20 cellular contexts compared by ENCODE assay signal in the genomic region with DNA sequence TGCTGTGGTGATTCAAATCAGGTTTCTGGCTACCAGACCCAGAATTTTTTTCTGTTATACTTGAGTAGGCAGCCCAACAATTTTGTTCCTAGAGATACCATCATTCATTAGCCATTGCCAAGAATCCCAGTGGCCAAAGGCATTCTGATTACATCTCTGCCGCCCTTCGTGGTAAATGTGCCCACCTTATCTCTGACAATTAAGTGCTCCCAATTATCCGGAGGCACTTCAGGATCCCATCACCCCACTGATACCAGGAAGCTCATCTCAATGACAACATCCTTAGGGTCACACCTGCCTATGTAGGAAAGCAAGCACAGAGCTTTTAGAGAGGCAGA. TPM values are rescaled to one million over a fixed set of nuclear protein-coding genes. Genes with fewer than 3 reads are reported as not detected.
DNase-seq lines count a peak whose midpoint lies in the region; ATAC-seq and TF ChIP-seq lines count a peak whose summit lies in the region.
"Had no signal": no experiment of that assay in that cellular context is flagged by ENCODE, and none has a peak within 500 bp of the region (broad histone marks: within the 10 kb centered on the region; RNA-seq: fewer than 3 reads in every experiment).

No MANE protein-coding gene starts in this region.

- no peak overlapping the region for H3K4me3 Mint-ChIP-seq in activated CD8-positive, alpha-beta T cell treated with anti-CD3 and anti-CD28 coated beads for 36 hours
- H3K4me3 Mint-ChIP-seq in activated CD8-positive, alpha-beta T cell treated with anti-CD3 and anti-CD28 coated beads, Interleukin-2, amount 10 ng/mL, durations not matched to agents 7 days and 5 days, result no peak overlapping the region
- H3K4me3 Mint-ChIP-seq in CD4-positive, alpha-beta memory T cell, result no peak overlapping the region
- H3K4me3 Mint-ChIP-seq in activated CD4-positive, alpha-beta memory T cell treated with anti-CD3 and anti-CD28 coated beads for 36 hours, result no peak overlapping the region
- H3K4me3 Mint-ChIP-seq: neural crest cell had no signal

- H3K4me1 ChIP-seq in CD4-positive, alpha-beta memory T cell (ENCODE audit: insufficient read depth, low read length), result peaks cover 7% of the 10 kb centered on the region
- H3K4me1 ChIP-seq in esophagus muscularis mucosa, result peaks cover 0 to 13% (median 11%) of the 10 kb centered on the region in 4 donors
- H3K4me1 ChIP-seq: A549, SJCRH30, vagina had no signal

- H3K9me3 Mint-ChIP-seq in activated CD8-positive, alpha-beta T cell treated with anti-CD3 and anti-CD28 coated beads for 36 hours, result no peaks in the 10 kb centered on the region
- no peaks in the 10 kb centered on the region for H3K9me3 Mint-ChIP-seq in activated CD8-positive, alpha-beta T cell treated with anti-CD3 and anti-CD28 coated beads, Interleukin-2, amount 10 ng/mL, durations not matched to agents 7 days and 5 days (ENCODE audit: insufficient read depth)
- no peaks in the 10 kb centered on the region for H3K9me3 Mint-ChIP-seq in CD4-positive, alpha-beta memory T cell
- H3K9me3 Mint-ChIP-seq in activated CD4-positive, alpha-beta memory T cell treated with anti-CD3 and anti-CD28 coated beads for 36 hours, result no peaks in the 10 kb centered on the region

- TF ChIP-seq EP300 in esophagus muscularis mucosa (IDR thresholded peaks at IDR 0.05), result no peak

- no peaks in the 10 kb centered on the region for H3K9me3 ChIP-seq in CD4-positive, alpha-beta memory T cell (ENCODE audit: control insufficient read depth in 1 of 2, low read length in 2 of 2)
- no peaks in the 10 kb centered on the region for H3K9me3 ChIP-seq in esophagus muscularis mucosa
- H3K9me3 ChIP-seq: A549, SJCRH30, suprapubic skin, vagina had no signal

- CTCF ChIA-PET in activated CD8-positive, alpha-beta T cell treated with anti-CD3 and anti-CD28 coated beads for 36 hours (lab: Charles Lee), result interaction anchor here (0.8 to 5.2 kb wide), 7 partner anchors 10 to 173 kb away, joined by 3 to 45 read pairs (median 6); no protein-coding TSS in a partner anchor
- CTCF ChIA-PET in activated CD8-positive, alpha-beta T cell treated with anti-CD3 and anti-CD28 coated beads, Interleukin-2, amount 10 ng/mL, durations not matched to agents 7 days and 5 days (lab: Charles Lee), result interaction anchor here (1.3 to 2.8 kb wide), 5 partner anchors 10 to 36 kb away, joined by 9 to 31 read pairs (median 14); no protein-coding TSS in a partner anchor
- CTCF ChIA-PET in CD4-positive, alpha-beta memory T cell (lab: Charles Lee; ENCODE audit: partially characterized antibody), result interaction anchor here (3.9 kb wide), 1 partner anchor 37 kb away, joined by 32 read pairs; no protein-coding TSS in a partner anchor
- CTCF ChIA-PET in activated CD4-positive, alpha-beta memory T cell treated with anti-CD3 and anti-CD28 coated beads for 36 hours (lab: Charles Lee), result interaction anchor here (0.8 to 3.2 kb wide), 11 partner anchors 9 to 173 kb away, joined by 3 to 44 read pairs (median 11); no protein-coding TSS in a partner anchor

- no peaks in the 10 kb centered on the region for H3K36me3 ChIP-seq in CD4-positive, alpha-beta memory T cell (ENCODE audit: insufficient read depth, low read length)
- H3K36me3 ChIP-seq in esophagus muscularis mucosa, result peaks cover 0 to 3% (median 0%) of the 10 kb centered on the region in 4 donors
- H3K36me3 ChIP-seq: SJCRH30, suprapubic skin, vagina had no signal

- intact Hi-C loops in activated CD8-positive, alpha-beta T cell treated with anti-CD3 and anti-CD28 coated beads for 36 hours (cut with micrococcal nuclease), result loop anchor here (5.0 to 10.0 kb wide), 2 partner anchors 35 to 168 kb away; no protein-coding TSS in a partner anchor
- intact Hi-C loops in CD4-positive, alpha-beta memory T cell (cut with micrococcal nuclease), result loop anchor here (1.0 kb wide), 1 partner anchor 36 kb away; no protein-coding TSS in a partner anchor
- intact Hi-C loops in activated CD4-positive, alpha-beta memory T cell treated with anti-CD3 and anti-CD28 coated beads for 36 hours (cut with micrococcal nuclease), result loop anchor here (1.0 to 2.0 kb wide), 9 partner anchors 14 to 173 kb away; partner anchors contain the start of genes LMLN and RPL35A
- intact Hi-C loops in esophagus muscularis mucosa (cut with DNase I) (loop anchor here (1.0 kb wide), 1 partner anchor 36 kb away; no protein-coding TSS in a partner anchor), posterior cingulate gyrus (cut with DNase I) (loop anchor here (2.0 kb wide), 1 partner anchor 36 kb away; no protein-coding TSS in a partner anchor)

- H3K27ac ChIP-seq in CD4-positive, alpha-beta memory T cell (ENCODE audit: low read depth, low read length), result no peak overlapping the region
- peak overlapping the region in 3 of 4 donors; percentile 21 to 52 (median 43) for H3K27ac ChIP-seq in esophagus muscularis mucosa (replicated peaks in 1 of 4)
- H3K27ac ChIP-seq: A549, SJCRH30, suprapubic skin, vagina had no signal

- no peak overlapping the region for H3K4me3 ChIP-seq in CD4-positive, alpha-beta memory T cell (ENCODE audit: low read length in 2 of 2)
- no peak overlapping the region for H3K4me3 ChIP-seq in esophagus muscularis mucosa
- H3K4me3 ChIP-seq: A549, GM12878, SJCRH30, suprapubic skin, vagina had no signal

- 74% methylated on average over 3 of the region's 3 CpGs for WGBS in esophagus muscularis mucosa

- H3K4me1 Mint-ChIP-seq in activated CD8-positive, alpha-beta T cell treated with anti-CD3 and anti-CD28 coated beads for 36 hours (ENCODE audit: low read depth), result peaks cover 24% of the 10 kb centered on the region
- H3K4me1 Mint-ChIP-seq in activated CD8-positive, alpha-beta T cell treated with anti-CD3 and anti-CD28 coated beads, Interleukin-2, amount 10 ng/mL, durations not matched to agents 7 days and 5 days (ENCODE audit: low read depth), result peaks cover 2% of the 10 kb centered on the region
- H3K4me1 Mint-ChIP-seq in CD4-positive, alpha-beta memory T cell, result peaks cover 4 to 10% (median 7%) of the 10 kb centered on the region in 4 donors
- H3K4me1 Mint-ChIP-seq in activated CD4-positive, alpha-beta memory T cell treated with anti-CD3 and anti-CD28 coated beads for 36 hours (ENCODE audit: low read depth), result peaks cover 27% of the 10 kb centered on the region

- TF ChIP-seq CTCF in activated CD8-positive, alpha-beta T cell treated with anti-CD3 and anti-CD28 coated beads for 36 hours (IDR thresholded peaks at IDR 0.05), result no peak
- no peak for TF ChIP-seq CTCF in esophagus muscularis mucosa (IDR thresholded peaks at IDR 0.05)

- H3K27ac Mint-ChIP-seq in activated CD8-positive, alpha-beta T cell treated with anti-CD3 and anti-CD28 coated beads for 36 hours, result peak overlapping the region; percentile 75
- H3K27ac Mint-ChIP-seq in activated CD8-positive, alpha-beta T cell treated with anti-CD3 and anti-CD28 coated beads, Interleukin-2, amount 10 ng/mL, durations not matched to agents 7 days and 5 days, result no peak overlapping the region
- H3K27ac Mint-ChIP-seq in CD4-positive, alpha-beta memory T cell, result peak overlapping the region in 4 of 7 donors; percentile 19 to 56 (median 40)
- peak overlapping the region; percentile 87 for H3K27ac Mint-ChIP-seq in activated CD4-positive, alpha-beta memory T cell treated with anti-CD3 and anti-CD28 coated beads for 36 hours

- no peaks in the 10 kb centered on the region for H3K27me3 ChIP-seq in CD4-positive, alpha-beta memory T cell (ENCODE audit: insufficient read depth, low read length)
- no peaks in the 10 kb centered on the region for H3K27me3 ChIP-seq in esophagus muscularis mucosa
- H3K27me3 ChIP-seq: SJCRH30, suprapubic skin, vagina had no signal

- H3K36me3 Mint-ChIP-seq in activated CD8-positive, alpha-beta T cell treated with anti-CD3 and anti-CD28 coated beads for 36 hours (ENCODE audit: low read depth), result peaks cover 8% of the 10 kb centered on the region
- no peaks in the 10 kb centered on the region for H3K36me3 Mint-ChIP-seq in activated CD8-positive, alpha-beta T cell treated with anti-CD3 and anti-CD28 coated beads, Interleukin-2, amount 10 ng/mL, durations not matched to agents 7 days and 5 days (ENCODE audit: low read depth)
- peaks cover 0 to 3% of the 10 kb centered on the region in 2 donors for H3K36me3 Mint-ChIP-seq in CD4-positive, alpha-beta memory T cell
- H3K36me3 Mint-ChIP-seq in activated CD4-positive, alpha-beta memory T cell treated with anti-CD3 and anti-CD28 coated beads for 36 hours, result peaks cover 5% of the 10 kb centered on the region

- no peak for DNase-seq in activated CD8-positive, alpha-beta T cell treated with anti-CD3 and anti-CD28 coated beads for 36 hours
- no peak for DNase-seq in activated CD8-positive, alpha-beta T cell treated with anti-CD3 and anti-CD28 coated beads, Interleukin-2, amount 10 ng/mL, durations not matched to agents 7 days and 5 days
- DNase-seq in CD4-positive, alpha-beta memory T cell, result no peak
- DNase-seq in activated CD4-positive, alpha-beta memory T cell treated with anti-CD3 and anti-CD28 coated beads for 36 hours, result no peak
- DNase-seq in esophagus muscularis mucosa (ENCODE audit: extremely low spot score), result no peak
- no peak for DNase-seq in posterior cingulate gyrus
- DNase-seq in SKM-1 treated with dmso at 0.1 percent for 144 hours (lab: John Stamatoyannopoulos, UW; ENCODE audit: unreplicated experiment), result no peak
- no peak for DNase-seq in NCI-H774 (lab: John Stamatoyannopoulos, UW)
- DNase-seq: amygdala; central memory CD4-positive, alpha-beta T cell; GF-D8; glutamatergic neuron; midbrain; NCI-H748 treated with DMSO at 0.1 percent for 48 hours; SJCRH30 had no signal

- no peaks in the 10 kb centered on the region for H3K27me3 Mint-ChIP-seq in activated CD8-positive, alpha-beta T cell treated with anti-CD3 and anti-CD28 coated beads for 36 hours
- no peaks in the 10 kb centered on the region for H3K27me3 Mint-ChIP-seq in activated CD8-positive, alpha-beta T cell treated with anti-CD3 and anti-CD28 coated beads, Interleukin-2, amount 10 ng/mL, durations not matched to agents 7 days and 5 days (ENCODE audit: low read depth)
- H3K27me3 Mint-ChIP-seq in CD4-positive, alpha-beta memory T cell, result no peaks in the 10 kb centered on the region
- H3K27me3 Mint-ChIP-seq in activated CD4-positive, alpha-beta memory T cell treated with anti-CD3 and anti-CD28 coated beads for 36 hours, result no peaks in the 10 kb centered on the region

- POLR2A ChIA-PET in activated CD8-positive, alpha-beta T cell treated with anti-CD3 and anti-CD28 coated beads for 36 hours (lab: Charles Lee), result interaction anchor here (0.6 to 2.3 kb wide), 6 partner anchors 10 to 177 kb away, joined by 3 to 6 read pairs (median 4); partner anchors contain the start of gene LMLN
- POLR2A ChIA-PET in activated CD8-positive, alpha-beta T cell treated with anti-CD3 and anti-CD28 coated beads, Interleukin-2, amount 10 ng/mL, durations not matched to agents 7 days and 5 days (lab: Charles Lee), result interaction anchor here (0.7 kb wide), 1 partner anchor 44 kb away, joined by 3 read pairs; no protein-coding TSS in a partner anchor
- POLR2A ChIA-PET in CD4-positive, alpha-beta memory T cell (lab: Charles Lee; ENCODE audit: partially characterized antibody), result no interaction called here
- POLR2A ChIA-PET in activated CD4-positive, alpha-beta memory T cell treated with anti-CD3 and anti-CD28 coated beads for 36 hours (lab: Charles Lee), result interaction anchor here (0.9 to 1.7 kb wide), 6 partner anchors 16 to 195 kb away, joined by 3 to 8 read pairs (median 5); partner anchors contain the start of gene RPL35A

- no peak for TF ChIP-seq POLR2A in esophagus muscularis mucosa (IDR thresholded peaks at IDR 0.05; ENCODE audit: low read depth)

- peak; percentile 2 for ATAC-seq in activated CD8-positive, alpha-beta T cell treated with anti-CD3 and anti-CD28 coated beads for 36 hours
- ATAC-seq in activated CD8-positive, alpha-beta T cell treated with anti-CD3 and anti-CD28 coated beads, Interleukin-2, amount 10 ng/mL, durations not matched to agents 7 days and 5 days, result no peak

RNA-seq across cellular contexts. Expression of gene RPL35A, which starts 43.2 kb away (rescaled TPM):
- total RNA-seq in activated CD8-positive, alpha-beta T cell treated with anti-CD3 and anti-CD28 coated beads for 36 hours, result 1,000 to 10,000 TPM; 1,685 to 1,707 TPM
- 100 to 1,000 TPM; 876 to 907 TPM for total RNA-seq in activated CD8-positive, alpha-beta T cell treated with anti-CD3 and anti-CD28 coated beads, Interleukin-2, amount 10 ng/mL, durations not matched to agents 7 days and 5 days
- 1,000 to 10,000 TPM; 1,716 to 1,772 TPM for total RNA-seq in CD4-positive, alpha-beta memory T cell
- polyA plus RNA-seq in CD4-positive, alpha-beta memory T cell, result 1,000 to 10,000 TPM; 1,277 to 2,056 TPM
- 1,000 to 10,000 TPM; 1,575 to 1,587 TPM for total RNA-seq in activated CD4-positive, alpha-beta memory T cell treated with anti-CD3 and anti-CD28 coated beads for 36 hours
- 100 to 1,000 TPM; 527 to 724 (median 570) TPM for total RNA-seq in esophagus muscularis mucosa

RNA-seq across cellular contexts. Expression of gene LMLN, which starts 53.2 kb away (rescaled TPM):
- total RNA-seq in activated CD8-positive, alpha-beta T cell treated with anti-CD3 and anti-CD28 coated beads for 36 hours, result 10 to 100 TPM in 1 of 2 experiments, 1 to 10 TPM in 1; 6.3 to 10.4 TPM
- total RNA-seq in activated CD8-positive, alpha-beta T cell treated with anti-CD3 and anti-CD28 coated beads, Interleukin-2, amount 10 ng/mL, durations not matched to agents 7 days and 5 days, result 1 to 10 TPM; 4.0 to 6.0 TPM
- total RNA-seq in CD4-positive, alpha-beta memory T cell, result 1 to 10 TPM; 5.9 to 6.5 TPM
- 1 to 10 TPM; 1.9 to 3.0 TPM for polyA plus RNA-seq in CD4-positive, alpha-beta memory T cell
- 1 to 10 TPM; 3.6 to 3.8 TPM for total RNA-seq in activated CD4-positive, alpha-beta memory T cell treated with anti-CD3 and anti-CD28 coated beads for 36 hours
- 1 to 10 TPM; 4.1 to 5.5 (median 4.6) TPM for total RNA-seq in esophagus muscularis mucosa
